ENCODE assay signal across 1 cellular context in the genomic region with DNA sequence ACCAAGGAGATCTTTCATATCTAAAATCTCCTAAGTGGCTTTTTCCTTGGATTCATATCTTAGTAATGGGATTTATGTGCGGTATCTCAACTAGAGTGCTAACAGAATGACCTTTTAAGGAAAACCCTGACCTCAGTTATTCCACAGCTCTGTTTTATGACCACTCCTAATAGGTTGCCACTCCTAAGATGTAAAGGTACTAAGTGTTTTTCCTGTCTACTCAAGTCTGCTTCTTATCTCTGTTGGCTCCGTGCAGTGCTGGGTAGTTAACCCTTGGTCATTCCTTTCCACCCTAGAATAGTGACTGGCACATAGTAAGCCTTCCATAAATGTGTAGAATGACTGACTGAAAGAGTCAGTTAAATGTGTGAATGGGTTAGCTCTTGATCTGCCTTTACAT.
TF ChIP-seq lines count a peak whose summit lies in the region.

No MANE protein-coding gene starts in this region.

TF ChIP-seq in SK-N-SH, 30 proteins besides CTCF, POLR2A, EP300 and RAD21 (continued from another document):
- TF ChIP-seq, protein P1, sequence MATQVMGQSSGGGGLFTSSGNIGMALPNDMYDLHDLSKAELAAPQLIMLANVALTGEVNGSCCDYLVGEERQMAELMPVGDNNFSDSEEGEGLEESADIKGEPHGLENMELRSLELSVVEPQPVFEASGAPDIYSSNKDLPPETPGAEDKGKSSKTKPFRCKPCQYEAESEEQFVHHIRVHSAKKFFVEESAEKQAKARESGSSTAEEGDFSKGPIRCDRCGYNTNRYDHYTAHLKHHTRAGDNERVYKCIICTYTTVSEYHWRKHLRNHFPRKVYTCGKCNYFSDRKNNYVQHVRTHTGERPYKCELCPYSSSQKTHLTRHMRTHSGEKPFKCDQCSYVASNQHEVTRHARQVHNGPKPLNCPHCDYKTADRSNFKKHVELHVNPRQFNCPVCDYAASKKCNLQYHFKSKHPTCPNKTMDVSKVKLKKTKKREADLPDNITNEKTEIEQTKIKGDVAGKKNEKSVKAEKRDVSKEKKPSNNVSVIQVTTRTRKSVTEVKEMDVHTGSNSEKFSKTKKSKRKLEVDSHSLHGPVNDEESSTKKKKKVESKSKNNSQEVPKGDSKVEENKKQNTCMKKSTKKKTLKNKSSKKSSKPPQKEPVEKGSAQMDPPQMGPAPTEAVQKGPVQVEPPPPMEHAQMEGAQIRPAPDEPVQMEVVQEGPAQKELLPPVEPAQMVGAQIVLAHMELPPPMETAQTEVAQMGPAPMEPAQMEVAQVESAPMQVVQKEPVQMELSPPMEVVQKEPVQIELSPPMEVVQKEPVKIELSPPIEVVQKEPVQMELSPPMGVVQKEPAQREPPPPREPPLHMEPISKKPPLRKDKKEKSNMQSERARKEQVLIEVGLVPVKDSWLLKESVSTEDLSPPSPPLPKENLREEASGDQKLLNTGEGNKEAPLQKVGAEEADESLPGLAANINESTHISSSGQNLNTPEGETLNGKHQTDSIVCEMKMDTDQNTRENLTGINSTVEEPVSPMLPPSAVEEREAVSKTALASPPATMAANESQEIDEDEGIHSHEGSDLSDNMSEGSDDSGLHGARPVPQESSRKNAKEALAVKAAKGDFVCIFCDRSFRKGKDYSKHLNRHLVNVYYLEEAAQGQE (IDR thresholded peaks at IDR 0.05; ENCODE audit: low read depth, low read length), result no peak
- TF ChIP-seq TAF1 (IDR thresholded peaks at IDR 0.05; ENCODE audit: borderline replicate concordance, low read depth, low read length) (no peak), JUND (IDR thresholded peaks at IDR 0.05) (no peak), NRF1 (IDR thresholded peaks at IDR 0.05; ENCODE audit: low read depth, low read length) (no peak), GATA2 (CRISPR knock-in tag; IDR thresholded peaks at IDR 0.05) (no peak), RXRA (IDR thresholded peaks at IDR 0.05; ENCODE audit: borderline replicate concordance, low read depth) (no peak), NFIC (IDR thresholded peaks at IDR 0.05; ENCODE audit: borderline replicate concordance) (no peak), FOSL2 (IDR thresholded peaks at IDR 0.05; ENCODE audit: borderline replicate concordance, low read depth) (no peak)
- TF ChIP-seq, protein P2, sequence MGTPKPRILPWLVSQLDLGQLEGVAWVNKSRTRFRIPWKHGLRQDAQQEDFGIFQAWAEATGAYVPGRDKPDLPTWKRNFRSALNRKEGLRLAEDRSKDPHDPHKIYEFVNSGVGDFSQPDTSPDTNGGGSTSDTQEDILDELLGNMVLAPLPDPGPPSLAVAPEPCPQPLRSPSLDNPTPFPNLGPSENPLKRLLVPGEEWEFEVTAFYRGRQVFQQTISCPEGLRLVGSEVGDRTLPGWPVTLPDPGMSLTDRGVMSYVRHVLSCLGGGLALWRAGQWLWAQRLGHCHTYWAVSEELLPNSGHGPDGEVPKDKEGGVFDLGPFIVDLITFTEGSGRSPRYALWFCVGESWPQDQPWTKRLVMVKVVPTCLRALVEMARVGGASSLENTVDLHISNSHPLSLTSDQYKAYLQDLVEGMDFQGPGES (IDR thresholded peaks at IDR 0.05; ENCODE audit: low read depth, low read length), result no peak
